ENCODE assay signal across 1 cellular context in the genomic region with DNA sequence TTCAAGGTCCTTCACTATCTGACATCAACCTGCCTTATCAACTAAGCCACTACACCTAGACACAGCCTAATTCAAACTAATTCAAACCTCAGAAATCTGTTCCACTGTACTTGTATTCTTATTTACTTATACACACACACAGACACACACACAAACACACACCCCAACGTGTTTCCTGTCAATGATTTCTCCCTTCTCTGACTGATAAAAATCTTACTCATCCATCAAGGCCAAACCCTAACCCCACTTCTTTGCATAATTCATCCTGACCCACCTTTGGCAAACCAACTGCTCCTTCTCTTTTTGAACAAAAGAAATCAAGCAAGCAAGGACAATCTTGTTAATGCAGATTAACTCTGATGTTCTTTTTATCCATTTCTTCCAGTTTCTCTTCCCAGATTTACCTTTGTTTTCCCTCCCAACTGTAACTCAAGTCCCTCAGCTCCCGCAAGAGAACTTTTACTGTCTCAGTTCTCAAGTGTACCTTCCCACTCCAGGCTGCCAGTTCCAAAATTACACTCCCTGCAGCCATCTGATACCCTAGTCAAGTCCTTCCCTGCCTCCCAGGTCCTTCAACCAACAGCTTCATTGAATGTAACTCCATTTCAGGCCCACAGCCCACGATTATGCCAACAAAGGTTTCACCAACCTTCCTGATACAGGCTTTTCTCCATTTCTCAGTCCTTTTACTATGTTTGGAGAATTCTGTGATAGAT.
TF ChIP-seq lines count a peak whose summit lies in the region.

No MANE protein-coding gene starts in this region.

TF ChIP-seq in H1, 55 proteins besides CTCF, POLR2A, EP300 and RAD21:
- TF ChIP-seq GTF2F1 (IDR thresholded peaks at IDR 0.05; ENCODE audit: borderline replicate concordance, low read depth, low read length) (no peak), CHD2 (IDR thresholded peaks at IDR 0.05; ENCODE audit: low read length) (no peak), MAFK (IDR thresholded peaks at IDR 0.05; ENCODE audit: low read depth, low read length) (no peak), CEBPB (IDR thresholded peaks at IDR 0.05; ENCODE audit: low read depth, low read length) (no peak), FOSL1 (IDR thresholded peaks at IDR 0.05; ENCODE audit: insufficient read depth, low read depth, low read length) (no peak)
TF ChIP-seq in H1: peak in this region for 0.
